ENCODE assay signal across 8 cellular contexts in genomic region chr5:80399553-80400239, GRCh38. TPM values are rescaled to one million over a fixed set of nuclear protein-coding genes. Genes with fewer than 3 reads are reported as not detected.
DNase-seq lines count a peak whose midpoint lies in the region; ATAC-seq and TF ChIP-seq lines count a peak whose summit lies in the region.

No MANE protein-coding gene starts in this region.

- no peak overlapping the region for H3K9ac ChIP-seq in SU-DHL-6 (ENCODE audit: low read length)

- H3K27me3 Mint-ChIP-seq in naive thymus-derived CD4-positive, alpha-beta T cell, result peaks cover 5 to 11% (median 8%) of the 10 kb centered on the region in 5 donors

- WGBS in esophagus squamous epithelium, 2 donors, result 58 to 64% methylated on average over 1 of the region's 1 CpG

- H4K20me1 ChIP-seq in SU-DHL-6 (ENCODE audit: low read depth, low read length), result no peaks in the 10 kb centered on the region

- H3K27ac ChIP-seq in SU-DHL-6 (ENCODE audit: low read depth, low read length) (no peak overlapping the region), esophagus squamous epithelium (no peak overlapping the region)
- H3K27ac ChIP-seq in naive thymus-derived CD4-positive, alpha-beta T cell (ENCODE audit: low read depth, low read length), result no peak overlapping the region

- POLR2A ChIA-PET in naive thymus-derived CD4-positive, alpha-beta T cell (lab: Charles Lee), result no interaction called here

- H3K36me3 ChIP-seq in SU-DHL-6 (ENCODE audit: low read length) (no peaks in the 10 kb centered on the region), esophagus squamous epithelium (no peaks in the 10 kb centered on the region)
- H3K36me3 ChIP-seq in naive thymus-derived CD4-positive, alpha-beta T cell (ENCODE audit: control insufficient read depth in 2 of 3, insufficient read depth in 3 of 3, low read length in 3 of 3), result no peaks in the 10 kb centered on the region

- H3K27me3 ChIP-seq in SU-DHL-6 (ENCODE audit: low read length) (no peaks in the 10 kb centered on the region), esophagus squamous epithelium (peaks cover 0 to 6% (median 0%) of the 10 kb centered on the region in 4 donors)
- no peaks in the 10 kb centered on the region for H3K27me3 ChIP-seq in naive thymus-derived CD4-positive, alpha-beta T cell (ENCODE audit: control insufficient read depth in 2 of 2, insufficient read depth in 2 of 2, low read length in 2 of 2)

- H3K36me3 Mint-ChIP-seq in naive thymus-derived CD4-positive, alpha-beta T cell, result peaks cover 0 to 2% (median 0%) of the 10 kb centered on the region in 5 donors

- H2AFZ ChIP-seq in SU-DHL-6 (ENCODE audit: low read depth, low read length, severe bottlenecking), result peak overlapping the region; percentile 95

- H3K9me3 Mint-ChIP-seq in naive thymus-derived CD4-positive, alpha-beta T cell, result peaks cover 0 to 3% (median 0%) of the 10 kb centered on the region in 11 donors

- no peaks in the 10 kb centered on the region for H3K9me3 ChIP-seq in SU-DHL-6 (ENCODE audit: insufficient read depth, low read length)
- H3K9me3 ChIP-seq in naive thymus-derived CD4-positive, alpha-beta T cell (ENCODE audit: control insufficient read depth in 2 of 3, low read length in 3 of 3), result no peaks in the 10 kb centered on the region
- H3K9me3 ChIP-seq in esophagus squamous epithelium, result no peaks in the 10 kb centered on the region

- ATAC-seq in GM18907 (IDR thresholded peaks at IDR 0.05; ENCODE audit: unreplicated experiment), result peak; percentile 95
- ATAC-seq in HG03175 (IDR thresholded peaks at IDR 0.05; ENCODE audit: unreplicated experiment), result peak; percentile 97
- ATAC-seq in naive thymus-derived CD4-positive, alpha-beta T cell, result peak; percentile 94

- no peaks in the 10 kb centered on the region for H3K4me1 ChIP-seq in naive thymus-derived CD4-positive, alpha-beta T cell (ENCODE audit: control insufficient read depth in 2 of 2, insufficient read depth in 2 of 2, low read length in 2 of 2)
- H3K4me1 ChIP-seq in esophagus squamous epithelium, result no peaks in the 10 kb centered on the region

- H3K79me2 ChIP-seq in SU-DHL-6 (ENCODE audit: insufficient read depth, low read length), result no peaks in the 10 kb centered on the region

- no peak overlapping the region for H3K27ac Mint-ChIP-seq in naive thymus-derived CD4-positive, alpha-beta T cell

- no peak for TF ChIP-seq POLR2A in esophagus squamous epithelium (IDR thresholded peaks at IDR 0.05)

- no peaks in the 10 kb centered on the region for H3K9me2 ChIP-seq in SU-DHL-6 (replicated peaks; ENCODE audit: insufficient read depth, low read length)

- no peaks in the 10 kb centered on the region for H3F3A ChIP-seq in SU-DHL-6 (ENCODE audit: insufficient read depth)

- no peak overlapping the region for H3K4me3 ChIP-seq in SU-DHL-6 (ENCODE audit: insufficient read depth, low read length, poor library complexity, severe bottlenecking)
- H3K4me3 ChIP-seq in naive thymus-derived CD4-positive, alpha-beta T cell (ENCODE audit: low read length), result no peak overlapping the region
- no peak overlapping the region for H3K4me3 ChIP-seq in esophagus squamous epithelium

- intact Hi-C loops in naive thymus-derived CD4-positive, alpha-beta T cell (cut with micrococcal nuclease), result no loop called here
- intact Hi-C loops in esophagus squamous epithelium (cut with DNase I), result no loop called here

- no peak overlapping the region for H3K4me3 Mint-ChIP-seq in naive thymus-derived CD4-positive, alpha-beta T cell

- H3K4me2 ChIP-seq in SU-DHL-6 (ENCODE audit: low read depth, low read length, poor library complexity, severe bottlenecking), result peak overlapping the region; percentile 26

- CTCF ChIA-PET in naive thymus-derived CD4-positive, alpha-beta T cell (lab: Charles Lee), result no interaction called here

- TF ChIP-seq CTCF in SU-DHL-6 (IDR thresholded peaks at IDR 0.05; ENCODE audit: insufficient read depth, low read length, poor library complexity, severe bottlenecking), result no peak
- no peak for TF ChIP-seq CTCF in esophagus squamous epithelium (IDR thresholded peaks at IDR 0.05)

- DNase-seq in AG08395 (ENCODE audit: low spot score) (peak; percentile 46), esophagus squamous epithelium (lab: John Stamatoyannopoulos, UW) (no peak), NCI-H2107 treated with DMSO at 0.1 percent for 48 hours (lab: John Stamatoyannopoulos, UW; ENCODE audit: unreplicated experiment) (no peak), GOT3 (lab: John Stamatoyannopoulos, UW) (no peak)
- no peak for DNase-seq in naive thymus-derived CD4-positive, alpha-beta T cell

- peaks cover 0 to 4% (median 0%) of the 10 kb centered on the region in 7 donors for H3K4me1 Mint-ChIP-seq in naive thymus-derived CD4-positive, alpha-beta T cell

RNA-seq across cellular contexts. Expression of gene ZFYVE16, which starts 8.2 kb away (rescaled TPM):
- 10 to 100 TPM; 12.0 to 32.0 (median 26.0) TPM for total RNA-seq in naive thymus-derived CD4-positive, alpha-beta T cell
- polyA plus RNA-seq in naive thymus-derived CD4-positive, alpha-beta T cell, result 1 to 10 TPM; 3.0 to 4.5 TPM
- total RNA-seq in esophagus squamous epithelium, result 10 to 100 TPM; 12.5 to 27.5 (median 18.2) TPM
